22 cellular contexts compared by ENCODE assay signal in genomic region chr3:180693656-180694055, GRCh38. TPM values are rescaled to one million over a fixed set of nuclear protein-coding genes. Genes with fewer than 3 reads are reported as not detected.
DNase-seq lines count a peak whose midpoint lies in the region; ATAC-seq lines count a peak whose summit lies in the region.
"Had no signal": no experiment of that assay in that cellular context is flagged by ENCODE, and none has a peak within 500 bp of the region (broad histone marks: within the 10 kb centered on the region; RNA-seq: fewer than 3 reads in every experiment).

No MANE protein-coding gene starts in this region.

- DNase-seq in NCI-H146 (lab: John Stamatoyannopoulos, UW) (peak; percentile 39), NCI-H146 treated with DMSO at 0.1 percent for 48 hours (lab: John Stamatoyannopoulos, UW; ENCODE audit: unreplicated experiment) (no peak), NCI-H1105 (lab: John Stamatoyannopoulos, UW) (peak; percentile 15), NCI-H2107 (lab: John Stamatoyannopoulos, UW) (peak; percentile 15), NCI-H69 (lab: John Stamatoyannopoulos, UW) (peak; percentile 84), Kasumi-1 (lab: John Stamatoyannopoulos, UW) (no peak), left cardiac atrium (no peak), NCI-H524 treated with DMSO at 0.1 percent for 48 hours (lab: John Stamatoyannopoulos, UW) (no peak)
- DNase-seq: Calu3, H7, Karpas-422, NCI-H187 treated with DMSO at 0.1 percent for 48 hours, NCI-H446 treated with DMSO at 0.1 percent for 48 hours, NCI-H774, Peyer's patch, SHP77 treated with DMSO at 0.1 percent for 48 hours had no signal

- no peak for ATAC-seq in left cardiac atrium
- ATAC-seq: HepG2 had no signal

- intact Hi-C loops in left cardiac atrium (cut with DNase I): no loop called here

RNA-seq across cellular contexts. Expression of gene CCDC39, which starts 14.4 kb away (rescaled TPM):
- total RNA-seq in left cardiac atrium: not detected
- total RNA-seq: A172; Calu3; Daoy; G401; HepG2; M059J; Peyer's patch; T-helper 1 cell treated with Interleukin-12 subunit alpha and Interleukin-12 subunit beta and Interleukin-4 antibody, amounts not matched to agents 30 ng/mL and 1 ng/mL, for 36 hours had no signal

Comparison
In these comparisons a context has a peak if more than half of its experiments do, and no peak if none do; other contexts are left out.
1. DNase-seq: peak in NCI-H146 (single experiment), NCI-H1105 (single experiment), NCI-H2107 (single experiment) and NCI-H69 (single experiment); none in NCI-H146 treated with DMSO at 0.1 percent for 48 hours (single experiment), Kasumi-1 (0 of 2), left cardiac atrium (single experiment) and NCI-H524 treated with DMSO at 0.1 percent for 48 hours (single experiment).